Comparison of ENCODE assay signal across 2 cellular contexts in the genomic region with DNA sequence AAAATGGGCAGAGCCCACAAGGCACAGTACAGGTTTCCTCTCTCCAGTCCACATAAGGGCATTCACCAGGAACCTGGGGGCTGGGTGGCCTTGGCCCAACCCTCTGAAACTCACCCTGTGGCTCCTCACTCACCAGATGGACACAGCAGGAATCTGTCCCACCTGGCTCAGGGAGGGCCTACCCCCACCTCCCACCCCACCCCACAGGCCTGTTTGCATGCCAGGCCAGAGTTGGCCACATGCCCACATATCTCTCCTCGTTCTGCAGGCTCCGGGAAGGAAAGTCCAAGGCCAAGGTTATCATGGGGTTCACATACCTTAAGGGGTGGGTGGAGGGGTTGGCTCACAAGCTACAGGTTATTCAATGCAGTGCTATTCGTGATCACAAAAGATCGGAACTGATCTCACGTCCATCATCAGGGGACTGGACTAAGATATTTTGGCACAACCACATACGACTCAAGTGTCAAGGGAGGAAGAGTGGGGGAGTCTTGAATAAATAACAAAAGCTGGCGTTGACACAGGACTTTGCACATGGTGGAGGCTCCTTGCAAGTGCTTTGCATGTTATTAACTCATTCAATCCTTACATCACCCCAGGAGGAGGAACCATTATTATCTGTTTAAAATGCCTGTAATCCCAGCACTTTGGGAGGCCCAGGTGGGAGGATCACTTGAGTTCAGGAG.
TF ChIP-seq lines count a peak whose summit lies in the region.

No MANE protein-coding gene starts in this region.

TF ChIP-seq in HEK293, 187 proteins besides CTCF, POLR2A, EP300 and RAD21:
- peak; percentile 92 for TF ChIP-seq WT1 (tag by site-specific recombination; IDR thresholded peaks at IDR 0.05)
- no peak for TF ChIP-seq ZSCAN23 (tag by site-specific recombination; IDR thresholded peaks at IDR 0.05)
- TF ChIP-seq ZNF292 (tag by site-specific recombination; IDR thresholded peaks at IDR 0.05; ENCODE audit: borderline replicate concordance, low read depth): no peak
- TF ChIP-seq ZFHX2 (tag by site-specific recombination; conservative IDR thresholded peaks at IDR 0.05): peak; percentile 48
- no peak for TF ChIP-seq ZNF660 (tag by site-specific recombination; IDR thresholded peaks at IDR 0.05)
- peak; percentile 57 for TF ChIP-seq EGR2 (tag by site-specific recombination; IDR thresholded peaks at IDR 0.05; ENCODE audit: low read depth)
- TF ChIP-seq ZIC2 (tag by site-specific recombination; IDR thresholded peaks at IDR 0.05): 0 out of 2 replicates have a peak, but pooled peaks have one; percentile 13
- TF ChIP-seq, protein P1, sequence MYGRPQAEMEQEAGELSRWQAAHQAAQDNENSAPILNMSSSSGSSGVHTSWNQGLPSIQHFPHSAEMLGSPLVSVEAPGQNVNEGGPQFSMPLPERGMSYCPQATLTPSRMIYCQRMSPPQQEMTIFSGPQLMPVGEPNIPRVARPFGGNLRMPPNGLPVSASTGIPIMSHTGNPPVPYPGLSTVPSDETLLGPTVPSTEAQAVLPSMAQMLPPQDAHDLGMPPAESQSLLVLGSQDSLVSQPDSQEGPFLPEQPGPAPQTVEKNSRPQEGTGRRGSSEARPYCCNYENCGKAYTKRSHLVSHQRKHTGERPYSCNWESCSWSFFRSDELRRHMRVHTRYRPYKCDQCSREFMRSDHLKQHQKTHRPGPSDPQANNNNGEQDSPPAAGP (tag by site-specific recombination; IDR thresholded peaks at IDR 0.05): 0 out of 2 replicates have a peak, but pooled peaks have one; percentile 51
TF ChIP-seq in HEK293: peak in this region for 5.

TF ChIP-seq in H1, 55 proteins besides CTCF, POLR2A, EP300 and RAD21:
- TF ChIP-seq JUND (IDR thresholded peaks at IDR 0.05; ENCODE audit: low read length) (no peak), CBX5 (IDR thresholded peaks at IDR 0.05; ENCODE audit: low read depth, low read length) (no peak), TAF7 (optimal IDR thresholded peaks at IDR 0.05; ENCODE audit: borderline replicate concordance, low read depth, low read length) (no peak), SP4 (IDR thresholded peaks at IDR 0.05; ENCODE audit: low read length) (no peak), BCL11A (IDR thresholded peaks at IDR 0.05; ENCODE audit: low read depth in 2 of 2, low read length in 2 of 2) (no peak), SIX5 (IDR thresholded peaks at IDR 0.05; ENCODE audit: low read depth, low read length) (no peak), POLR2AphosphoS5 (IDR thresholded peaks at IDR 0.05; ENCODE audit: low read depth, low read length) (no peak), GTF2F1 (IDR thresholded peaks at IDR 0.05; ENCODE audit: borderline replicate concordance, low read depth, low read length) (no peak), RBBP5 (IDR thresholded peaks at IDR 0.05; ENCODE audit: borderline replicate concordance, low read depth, low read length) (no peak), HDAC2 (IDR thresholded peaks at IDR 0.05; ENCODE audit: borderline replicate concordance in 1 of 2, low read depth in 2 of 2, low read length in 2 of 2) (no peak), TCF12 (IDR thresholded peaks at IDR 0.05; ENCODE audit: low read depth, low read length) (no peak), EZH2 (IDR thresholded peaks at IDR 0.05; ENCODE audit: low read depth, low read length, severe bottlenecking) (no peak), CREB1 (IDR thresholded peaks at IDR 0.05) (no peak), RNF2 (IDR thresholded peaks at IDR 0.05; ENCODE audit: borderline replicate concordance, low read depth, low read length, missing control alignments, poor library complexity, severe bottlenecking) (no peak), SAP30 (IDR thresholded peaks at IDR 0.05; ENCODE audit: insufficient read depth, insufficient replicate concordance, low read length) (no peak)
- TF ChIP-seq, protein P2, sequence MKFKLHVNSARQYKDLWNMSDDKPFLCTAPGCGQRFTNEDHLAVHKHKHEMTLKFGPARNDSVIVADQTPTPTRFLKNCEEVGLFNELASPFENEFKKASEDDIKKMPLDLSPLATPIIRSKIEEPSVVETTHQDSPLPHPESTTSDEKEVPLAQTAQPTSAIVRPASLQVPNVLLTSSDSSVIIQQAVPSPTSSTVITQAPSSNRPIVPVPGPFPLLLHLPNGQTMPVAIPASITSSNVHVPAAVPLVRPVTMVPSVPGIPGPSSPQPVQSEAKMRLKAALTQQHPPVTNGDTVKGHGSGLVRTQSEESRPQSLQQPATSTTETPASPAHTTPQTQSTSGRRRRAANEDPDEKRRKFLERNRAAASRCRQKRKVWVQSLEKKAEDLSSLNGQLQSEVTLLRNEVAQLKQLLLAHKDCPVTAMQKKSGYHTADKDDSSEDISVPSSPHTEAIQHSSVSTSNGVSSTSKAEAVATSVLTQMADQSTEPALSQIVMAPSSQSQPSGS (IDR thresholded peaks at IDR 0.05; ENCODE audit: low read length): no peak
- TF ChIP-seq, protein P3, sequence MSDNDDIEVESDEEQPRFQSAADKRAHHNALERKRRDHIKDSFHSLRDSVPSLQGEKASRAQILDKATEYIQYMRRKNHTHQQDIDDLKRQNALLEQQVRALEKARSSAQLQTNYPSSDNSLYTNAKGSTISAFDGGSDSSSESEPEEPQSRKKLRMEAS (IDR thresholded peaks at IDR 0.05): no peak
